29 cellular contexts compared by ENCODE assay signal in the genomic region with DNA sequence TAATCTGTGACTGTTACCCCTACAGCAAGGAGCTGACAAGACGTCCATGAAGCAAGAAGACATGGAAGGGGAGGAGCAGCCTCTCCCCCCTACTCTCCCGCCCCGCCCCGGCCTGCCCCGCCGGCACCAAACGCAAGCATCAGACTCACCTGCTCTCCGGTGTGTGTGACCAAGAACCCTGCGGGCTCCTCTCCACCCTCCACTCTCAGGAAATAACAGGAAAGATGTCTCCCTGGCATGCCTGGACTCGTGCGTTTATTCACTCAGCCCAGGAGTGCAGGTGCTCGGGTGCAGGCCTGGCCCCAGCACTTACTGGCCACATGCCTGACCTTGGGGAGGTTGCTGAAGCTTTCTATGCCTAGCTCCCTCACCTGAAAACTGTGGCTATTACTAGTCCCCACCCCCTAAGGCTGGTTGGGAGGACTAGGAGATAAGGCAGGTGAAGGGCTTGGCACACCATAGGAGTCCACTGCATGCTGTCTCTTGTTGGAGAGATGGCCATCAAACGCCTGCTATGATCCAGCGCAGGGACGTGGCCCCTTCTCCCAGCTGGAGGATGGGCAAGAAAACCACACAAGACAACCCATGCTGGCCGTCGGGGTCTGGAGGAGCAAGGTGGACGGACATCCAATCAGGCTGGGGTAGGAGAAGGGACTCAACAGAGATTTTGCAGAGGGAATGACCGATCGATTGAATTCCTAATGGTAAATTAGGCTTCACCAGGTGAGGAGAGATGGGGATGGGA. TPM values are rescaled to one million over a fixed set of nuclear protein-coding genes. Genes with fewer than 3 reads are reported as not detected.
DNase-seq lines count a peak whose midpoint lies in the region; ATAC-seq and TF ChIP-seq lines count a peak whose summit lies in the region.
"Had no signal": no experiment of that assay in that cellular context is flagged by ENCODE, and none has a peak within 500 bp of the region (broad histone marks: within the 10 kb centered on the region; RNA-seq: fewer than 3 reads in every experiment).

No MANE protein-coding gene starts in this region.

- no peaks in the 10 kb centered on the region for H3K27me3 Mint-ChIP-seq in MCF 10A (ENCODE audit: insufficient read depth, unreplicated experiment)
- H3K27me3 Mint-ChIP-seq in activated CD8-positive, alpha-beta T cell treated with anti-CD3 and anti-CD28 coated beads, Interleukin-2, amount 10 ng/mL, durations not matched to agents 7 days and 5 days (ENCODE audit: low read depth), result peaks cover 7% of the 10 kb centered on the region
- H3K27me3 Mint-ChIP-seq: dendritic cell treated with granulocyte-macrophage colony-stimulating factor and Interleukin-4, amounts not matched to agents 40 ng/mL and 50 ng/mL, for 4 days had no signal

- DNase-seq in MCF 10A (ENCODE audit: unreplicated experiment), result peak; percentile 95
- no peak for DNase-seq in breast epithelium (ENCODE audit: low spot score in 2 of 2)
- peak; percentile 24 for DNase-seq in NCI-H2196 treated with DMSO at 0.1 percent for 48 hours (lab: John Stamatoyannopoulos, UW; ENCODE audit: unreplicated experiment)
- peak; percentile 87 to 95 for DNase-seq in foreskin keratinocyte
- peak; percentile 52 for DNase-seq in spleen
- DNase-seq in sciatic nerve (ENCODE audit: low spot score), result no peak
- DNase-seq in Ammon's horn (ENCODE audit: low spot score), result no peak
- DNase-seq in activated CD8-positive, alpha-beta T cell treated with anti-CD3 and anti-CD28 coated beads, Interleukin-2, amount 10 ng/mL, durations not matched to agents 7 days and 5 days, result no peak
- DNase-seq: activated CD4-positive, alpha-beta T cell treated with anti-CD3 and anti-CD28 coated beads for 48 hours; activated naive CD4-positive, alpha-beta T cell treated with anti-CD3 and anti-CD28 coated beads, Interleukin-2, amount 50 U/mL, for 16 hours; Caco-2; caudate nucleus; EL; Karpas-422; kidney glomerular epithelial cell; MV-4-11; NCI-H2029; NCI-H524 treated with DMSO at 0.1 percent for 48 hours; retina; T-helper 2 cell had no signal

- H3K9me3 Mint-ChIP-seq in MCF 10A (ENCODE audit: unreplicated experiment), result no peaks in the 10 kb centered on the region
- no peaks in the 10 kb centered on the region for H3K9me3 Mint-ChIP-seq in activated CD8-positive, alpha-beta T cell treated with anti-CD3 and anti-CD28 coated beads, Interleukin-2, amount 10 ng/mL, durations not matched to agents 7 days and 5 days (ENCODE audit: insufficient read depth)
- H3K9me3 Mint-ChIP-seq: dendritic cell treated with granulocyte-macrophage colony-stimulating factor and Interleukin-4, amounts not matched to agents 40 ng/mL and 50 ng/mL, for 4 days; memory B cell had no signal

- H3K27ac Mint-ChIP-seq in MCF 10A (ENCODE audit: low read depth, unreplicated experiment), result peak overlapping the region; percentile 16
- no peak overlapping the region for H3K27ac Mint-ChIP-seq in activated CD8-positive, alpha-beta T cell treated with anti-CD3 and anti-CD28 coated beads, Interleukin-2, amount 10 ng/mL, durations not matched to agents 7 days and 5 days
- H3K27ac Mint-ChIP-seq: dendritic cell treated with granulocyte-macrophage colony-stimulating factor and Interleukin-4, amounts not matched to agents 40 ng/mL and 50 ng/mL, for 4 days; memory B cell had no signal

- BruUV-seq in MCF 10A (replicated peaks; lab: Mats Ljungman, UMichigan), result no TSS peak

- peaks cover 42% of the 10 kb centered on the region for H3K4me1 Mint-ChIP-seq in MCF 10A (ENCODE audit: insufficient read depth, unreplicated experiment)
- H3K4me1 Mint-ChIP-seq in activated CD8-positive, alpha-beta T cell treated with anti-CD3 and anti-CD28 coated beads, Interleukin-2, amount 10 ng/mL, durations not matched to agents 7 days and 5 days (ENCODE audit: low read depth), result no peaks in the 10 kb centered on the region
- H3K4me1 Mint-ChIP-seq: memory B cell had no signal

- H3K27me3 ChIP-seq in breast epithelium (no peaks in the 10 kb centered on the region), foreskin keratinocyte (no peaks in the 10 kb centered on the region), spleen (replicated peaks in 1 of 7) (no peaks in the 10 kb centered on the region)

- H3K4me1 ChIP-seq in breast epithelium (no peaks in the 10 kb centered on the region), foreskin keratinocyte (peaks cover 41% of the 10 kb centered on the region), spleen (no peaks in the 10 kb centered on the region)

- no peak for TF ChIP-seq CTCF in MCF 10A (IDR thresholded peaks at IDR 0.05; ENCODE audit: unreplicated experiment)
- no peak for TF ChIP-seq CTCF in breast epithelium (IDR thresholded peaks at IDR 0.05)
- no peak for TF ChIP-seq CTCF in foreskin keratinocyte (conservative IDR thresholded peaks at IDR 0.05)
- TF ChIP-seq CTCF in spleen (IDR thresholded peaks at IDR 0.05 in 8 of 11, conservative IDR thresholded peaks at IDR 0.05 in 3 of 11), result no peak

- CTCF ChIA-PET in MCF 10A (lab: Yijun Ruan, JAX), result interaction anchor here (0.6 to 0.7 kb wide), 2 partner anchors 101 to 257 kb away, joined by 3 read pairs; no protein-coding TSS in a partner anchor
- CTCF ChIA-PET in activated CD8-positive, alpha-beta T cell treated with anti-CD3 and anti-CD28 coated beads, Interleukin-2, amount 10 ng/mL, durations not matched to agents 7 days and 5 days (lab: Charles Lee), result no interaction called here

- POLR2A ChIA-PET in MCF 10A (lab: Yijun Ruan, JAX), result interaction anchor here (0.6 kb wide), 1 partner anchor 21 kb away, joined by 3 read pairs; no protein-coding TSS in a partner anchor
- POLR2A ChIA-PET in activated CD8-positive, alpha-beta T cell treated with anti-CD3 and anti-CD28 coated beads, Interleukin-2, amount 10 ng/mL, durations not matched to agents 7 days and 5 days (lab: Charles Lee), result no interaction called here

- H3K27ac ChIP-seq in breast epithelium (no peak overlapping the region), foreskin keratinocyte (peak overlapping the region; percentile 86), spleen (no peak overlapping the region)
- H3K27ac ChIP-seq: SK-N-MC had no signal

- H3K4me3 ChIP-seq in breast epithelium (no peak overlapping the region), spleen (no peak overlapping the region)
- H3K4me3 ChIP-seq: SK-N-MC, smooth muscle cell had no signal

- H3K36me3 Mint-ChIP-seq in MCF 10A (ENCODE audit: insufficient read depth, unreplicated experiment), result peaks cover 7% of the 10 kb centered on the region
- H3K36me3 Mint-ChIP-seq in activated CD8-positive, alpha-beta T cell treated with anti-CD3 and anti-CD28 coated beads, Interleukin-2, amount 10 ng/mL, durations not matched to agents 7 days and 5 days (ENCODE audit: low read depth), result no peaks in the 10 kb centered on the region
- H3K36me3 Mint-ChIP-seq: memory B cell had no signal

- TF ChIP-seq POLR2A in breast epithelium (IDR thresholded peaks at IDR 0.05) (no peak), spleen (IDR thresholded peaks at IDR 0.05) (no peak)

- WGBS in spleen, 5 donors, result 85 to 93% (median 89%) methylated on average over 18 to 20 of the region's 20 CpGs

- peak; percentile 89 for ATAC-seq in foreskin keratinocyte
- ATAC-seq in sciatic nerve, result no peak
- no peak for ATAC-seq in activated CD8-positive, alpha-beta T cell treated with anti-CD3 and anti-CD28 coated beads, Interleukin-2, amount 10 ng/mL, durations not matched to agents 7 days and 5 days
- ATAC-seq: HCT116 had no signal

- H3K36me3 ChIP-seq in breast epithelium (no peaks in the 10 kb centered on the region), spleen (no peaks in the 10 kb centered on the region)

- intact Hi-C loops in MCF 10A (cut with micrococcal nuclease) (no loop called here), breast epithelium (cut with DNase I; ENCODE audit: low total_unique reads) (no loop called here), spleen (cut with DNase I; ENCODE audit: low total_unique reads) (no loop called here), sciatic nerve (cut with DNase I) (no loop called here)

- no peak overlapping the region for H3K4me3 Mint-ChIP-seq in MCF 10A (ENCODE audit: unreplicated experiment)
- no peak overlapping the region for H3K4me3 Mint-ChIP-seq in activated CD8-positive, alpha-beta T cell treated with anti-CD3 and anti-CD28 coated beads, Interleukin-2, amount 10 ng/mL, durations not matched to agents 7 days and 5 days
- H3K4me3 Mint-ChIP-seq: dendritic cell treated with granulocyte-macrophage colony-stimulating factor and Interleukin-4, amounts not matched to agents 40 ng/mL and 50 ng/mL, for 4 days; memory B cell had no signal

- no peaks in the 10 kb centered on the region for H3K9me3 ChIP-seq in breast epithelium
- no peaks in the 10 kb centered on the region for H3K9me3 ChIP-seq in spleen
- H3K9me3 ChIP-seq: Caco-2 had no signal

RNA-seq across cellular contexts. Expression of a gene that starts 34.9 kb away (rescaled TPM):
- total RNA-seq in MCF 10A (2022), result not detected in 2 replicates
- not detected for total RNA-seq in breast epithelium
- not detected in 2 replicates for total RNA-seq in foreskin keratinocyte
- not detected in 2 replicates for polyA plus RNA-seq in foreskin keratinocyte
- not detected for total RNA-seq in spleen
- polyA plus RNA-seq in spleen, result not detected
- not detected for total RNA-seq in sciatic nerve
- total RNA-seq in activated CD8-positive, alpha-beta T cell treated with anti-CD3 and anti-CD28 coated beads, Interleukin-2, amount 10 ng/mL, durations not matched to agents 7 days and 5 days, result not detected
- total RNA-seq: Caco-2, omental fat pad, RPMI7951, smooth muscle cell, temporal lobe had no signal
- polyA plus RNA-seq: BJ, smooth muscle cell had no signal

RNA-seq across cellular contexts. Expression of a gene that starts 37.0 kb away (rescaled TPM):
- total RNA-seq in MCF 10A (2022) (not detected in 2 replicates), breast epithelium (not detected), foreskin keratinocyte (not detected in 2 replicates), spleen (not detected), sciatic nerve (not detected)
- polyA plus RNA-seq in foreskin keratinocyte (not detected in 2 replicates), spleen (not detected)
- total RNA-seq in activated CD8-positive, alpha-beta T cell treated with anti-CD3 and anti-CD28 coated beads, Interleukin-2, amount 10 ng/mL, durations not matched to agents 7 days and 5 days, result not detected
- total RNA-seq: Caco-2, omental fat pad, RPMI7951, smooth muscle cell, temporal lobe had no signal

Comparison
In these comparisons a context has a peak if more than half of its experiments do, and no peak if none do; other contexts are left out.
1. DNase-seq: peak in MCF 10A (single experiment), NCI-H2196 treated with DMSO at 0.1 percent for 48 hours (single experiment), foreskin keratinocyte (2 of 2) and spleen (single experiment); none in breast epithelium (0 of 2), sciatic nerve (single experiment), Ammon's horn (single experiment) and activated CD8-positive, alpha-beta T cell treated with anti-CD3 and anti-CD28 coated beads, Interleukin-2, amount 10 ng/mL, durations not matched to agents 7 days and 5 days (single experiment).